Comparison of ENCODE assay signal across 16 cellular contexts in genomic region chr7:51019231-51019844, GRCh38.
DNase-seq lines count a peak whose midpoint lies in the region; ATAC-seq and TF ChIP-seq lines count a peak whose summit lies in the region.
"Had no signal": no experiment of that assay in that cellular context is flagged by ENCODE, and none has a peak within 500 bp of the region (broad histone marks: within the 10 kb centered on the region; RNA-seq: fewer than 3 reads in every experiment).

No MANE protein-coding gene starts in this region.

- no peaks in the 10 kb centered on the region for H3K27me3 Mint-ChIP-seq in Caco-2 (ENCODE audit: insufficient read depth, unreplicated experiment)
- peaks cover 1% of the 10 kb centered on the region for H3K27me3 Mint-ChIP-seq in glutamatergic neuron (ENCODE audit: unreplicated experiment)
- H3K27me3 Mint-ChIP-seq: activated CD4-positive, alpha-beta memory T cell treated with anti-CD3 and anti-CD28 coated beads for 36 hours; stimulated activated naive B cell treated with anti-CD40 and anti-IgM and Interleukin-4, amounts not matched to agents 10 μg/mL and 1 μg/mL and 100 μg/mL, for 72 hours had no signal

- dilution Hi-C loops in mammary epithelial cell (cut with HindIII; ENCODE audit: low sequenced_read_pairs), result no loop called here

- H3K36me3 Mint-ChIP-seq in Caco-2 (ENCODE audit: insufficient read depth, unreplicated experiment) (peaks cover 57% of the 10 kb centered on the region), glutamatergic neuron (ENCODE audit: unreplicated experiment) (no peaks in the 10 kb centered on the region)
- H3K36me3 Mint-ChIP-seq: activated CD4-positive, alpha-beta memory T cell treated with anti-CD3 and anti-CD28 coated beads for 36 hours; immature natural killer cell; stimulated activated naive B cell treated with anti-CD40 and anti-IgM and Interleukin-4, amounts not matched to agents 10 μg/mL and 1 μg/mL and 100 μg/mL, for 72 hours had no signal

- no peak overlapping the region for H3K4me2 ChIP-seq in mammary epithelial cell (ENCODE audit: insufficient read depth, low read depth, low read length)

- H3K27ac Mint-ChIP-seq in Caco-2 (ENCODE audit: unreplicated experiment), result peak overlapping the region; percentile 28
- H3K27ac Mint-ChIP-seq in glutamatergic neuron (ENCODE audit: unreplicated experiment), result no peak overlapping the region
- H3K27ac Mint-ChIP-seq: activated CD4-positive, alpha-beta memory T cell treated with anti-CD3 and anti-CD28 coated beads for 36 hours; immature natural killer cell; stimulated activated naive B cell treated with anti-CD40 and anti-IgM and Interleukin-4, amounts not matched to agents 10 μg/mL and 1 μg/mL and 100 μg/mL, for 72 hours had no signal

- no peak overlapping the region for H3K4me3 Mint-ChIP-seq in Caco-2 (ENCODE audit: unreplicated experiment)
- no peak overlapping the region for H3K4me3 Mint-ChIP-seq in glutamatergic neuron (ENCODE audit: unreplicated experiment)
- H3K4me3 Mint-ChIP-seq: activated CD4-positive, alpha-beta memory T cell treated with anti-CD3 and anti-CD28 coated beads for 36 hours; immature natural killer cell; stimulated activated naive B cell treated with anti-CD40 and anti-IgM and Interleukin-4, amounts not matched to agents 10 μg/mL and 1 μg/mL and 100 μg/mL, for 72 hours had no signal

- H3K27ac ChIP-seq in mammary epithelial cell (ENCODE audit: insufficient read depth, low read depth, low read length), result no peak overlapping the region
- H3K27ac ChIP-seq: SJCRH30 had no signal

- H3K27me3 ChIP-seq in Caco-2 (replicated peaks; ENCODE audit: control insufficient read depth, insufficient read depth, low read length) (no peaks in the 10 kb centered on the region), mammary epithelial cell (ENCODE audit: insufficient read depth, low read length) (no peaks in the 10 kb centered on the region), kidney epithelial cell (ENCODE audit: control insufficient read depth, insufficient read depth, low read length) (no peaks in the 10 kb centered on the region)

- intact Hi-C loops in Caco-2 (cut with micrococcal nuclease; ENCODE audit: unreplicated experiment) (loop anchor here (10.0 kb wide), 1 partner anchor 145 kb away; no protein-coding TSS in a partner anchor), mammary epithelial cell (cut with micrococcal nuclease) (no loop called here)

- no peaks in the 10 kb centered on the region for H3K79me2 ChIP-seq in mammary epithelial cell (ENCODE audit: insufficient read depth, low read length)

- CTCF ChIA-PET in Caco-2 (lab: Charles Lee), result no interaction called here
- CTCF ChIA-PET in mammary epithelial cell (lab: Charles Lee; ENCODE audit: low non-redundant PET), result interaction anchor here (0.7 kb wide), 1 partner anchor 66 kb away, joined by 3 read pairs; no protein-coding TSS in a partner anchor

- no peaks in the 10 kb centered on the region; the same call in 1 of the 2 replicates for H3K36me3 ChIP-seq in Caco-2 (ENCODE audit: control insufficient read depth, insufficient read depth, low read length)
- no peaks in the 10 kb centered on the region for H3K36me3 ChIP-seq in mammary epithelial cell (ENCODE audit: insufficient read depth, low read length)
- H3K36me3 ChIP-seq in kidney epithelial cell (ENCODE audit: control insufficient read depth, insufficient read depth, low read length), result no peaks in the 10 kb centered on the region
- H3K36me3 ChIP-seq: SJCRH30 had no signal

- no peak overlapping the region for H3K9ac ChIP-seq in mammary epithelial cell (ENCODE audit: insufficient read depth, low read length)

- peak overlapping the region; percentile 18 for H2AFZ ChIP-seq in mammary epithelial cell (ENCODE audit: low read depth, low read length)

- in situ Hi-C loops in mammary epithelial cell (cut with MboI; ENCODE audit: low sequenced_read_pairs in 2 of 2), result no loop called here

- H3K4me3 ChIP-seq in Caco-2 (ENCODE audit: low read depth, low read length) (no peak overlapping the region), mammary epithelial cell (replicated peaks in 1 of 3; ENCODE audit: insufficient read depth in 1 of 3, low read depth in 2 of 3, low read length in 3 of 3) (no peak overlapping the region), kidney epithelial cell (ENCODE audit: low read depth, low read length) (no peak overlapping the region)
- H3K4me3 ChIP-seq: SJCRH30 had no signal

- H3K9me3 ChIP-seq in Caco-2, result no peaks in the 10 kb centered on the region
- H3K9me3 ChIP-seq in mammary epithelial cell (replicated peaks; ENCODE audit: insufficient read depth, low read length), result no peaks in the 10 kb centered on the region
- H3K9me3 ChIP-seq: SJCRH30 had no signal

- POLR2A ChIA-PET in Caco-2 (lab: Charles Lee), result no interaction called here

- DNase-seq in Caco-2, result no peak
- peak; percentile 52 for DNase-seq in HS-5 (ENCODE audit: low read depth)
- peak; percentile 98 for DNase-seq in mammary epithelial cell
- peak; percentile 48 for DNase-seq in kidney epithelial cell (ENCODE audit: low read depth)
- DNase-seq in omental fat pad (ENCODE audit: low spot score), result no peak
- no peak for DNase-seq in central memory CD4-positive, alpha-beta T cell
- no peak for DNase-seq in glutamatergic neuron
- DNase-seq: activated CD4-positive, alpha-beta memory T cell treated with anti-CD3 and anti-CD28 coated beads for 36 hours; activated effector memory CD4-positive, alpha-beta T cell treated with anti-CD3 and anti-CD28 coated beads, Interleukin-2, amount 50 U/mL, for 16 hours; DMS79; immature natural killer cell; KG1; NCI-H187; SJCRH30; stimulated activated naive B cell treated with anti-CD40 and anti-IgM and Interleukin-4, amounts not matched to agents 10 μg/mL and 1 μg/mL and 100 μg/mL, for 72 hours had no signal

- H3K4me1 ChIP-seq in Caco-2 (no peaks in the 10 kb centered on the region), mammary epithelial cell (ENCODE audit: insufficient read depth, low read length) (peaks cover 3% of the 10 kb centered on the region)
- H3K4me1 ChIP-seq: SJCRH30 had no signal

- WGBS in mammary epithelial cell (ENCODE audit: low coverage, missing lambda C conversion rate), result 44% methylated on average over 7 of the region's 7 CpGs

- ATAC-seq in omental fat pad (ENCODE audit: low FRiP score) (no peak), GM18868 (IDR thresholded peaks at IDR 0.05; ENCODE audit: unreplicated experiment) (no peak)
- ATAC-seq: stimulated activated naive B cell treated with anti-CD40 and anti-IgM and Interleukin-4, amounts not matched to agents 10 μg/mL and 1 μg/mL and 100 μg/mL, for 72 hours had no signal

- H3K4me1 Mint-ChIP-seq in Caco-2 (ENCODE audit: low read depth, unreplicated experiment) (peaks cover 6% of the 10 kb centered on the region), glutamatergic neuron (ENCODE audit: low read depth, unreplicated experiment) (no peaks in the 10 kb centered on the region)

- no peak for TF ChIP-seq CTCF in Caco-2 (IDR thresholded peaks at IDR 0.05; ENCODE audit: insufficient read depth in 1 of 2, low read depth in 1 of 2, low read length in 1 of 2, severe bottlenecking in 1 of 2, unreplicated experiment in 1 of 2)
- TF ChIP-seq CTCF in mammary epithelial cell (conservative IDR thresholded peaks at IDR 0.05 in 1 of 2, IDR thresholded peaks at IDR 0.05 in 1 of 2; ENCODE audit: extremely low read depth in 1 of 2, insufficient read depth in 1 of 2, low read depth in 1 of 2, low read length in 2 of 2), result no peak
- no peak for TF ChIP-seq CTCF in kidney epithelial cell (IDR thresholded peaks at IDR 0.05; ENCODE audit: insufficient read depth, low read length, poor library complexity, severe bottlenecking)
- no peak for TF ChIP-seq CTCF in omental fat pad (IDR thresholded peaks at IDR 0.05)
- no peak for TF ChIP-seq CTCF in glutamatergic neuron (IDR thresholded peaks at IDR 0.05; ENCODE audit: partially characterized antibody, unreplicated experiment)

- no peaks in the 10 kb centered on the region for H3K9me3 Mint-ChIP-seq in Caco-2 (ENCODE audit: unreplicated experiment)
- peaks cover 5% of the 10 kb centered on the region for H3K9me3 Mint-ChIP-seq in glutamatergic neuron (ENCODE audit: unreplicated experiment)
- H3K9me3 Mint-ChIP-seq: activated CD4-positive, alpha-beta memory T cell treated with anti-CD3 and anti-CD28 coated beads for 36 hours had no signal

- H4K20me1 ChIP-seq in mammary epithelial cell (ENCODE audit: insufficient read depth, low read length), result no peaks in the 10 kb centered on the region

- BruUV-seq in Caco-2 (replicated peaks; lab: Mats Ljungman, UMichigan), result no TSS peak
- no TSS peak for BruUV-seq in mammary epithelial cell (replicated peaks; lab: Mats Ljungman, UMichigan)

Comparison
In these comparisons a context has a peak if more than half of its experiments do, and no peak if none do; other contexts are left out.
1. DNase-seq: peak in HS-5 (single experiment), mammary epithelial cell (single experiment) and kidney epithelial cell (single experiment); none in Caco-2 (0 of 2), omental fat pad (single experiment), central memory CD4-positive, alpha-beta T cell (single experiment) and glutamatergic neuron (single experiment).